In genomic region chr18:9017900-9018217, GRCh38 we compare ENCODE assay signal across 8 cellular contexts.
DNase-seq lines count a peak whose midpoint lies in the region; ATAC-seq and TF ChIP-seq lines count a peak whose summit lies in the region.
"Had no signal": no experiment of that assay in that cellular context is flagged by ENCODE, and none has a peak within 500 bp of the region (broad histone marks: within the 10 kb centered on the region; RNA-seq: fewer than 3 reads in every experiment).

No MANE protein-coding gene starts in this region.

- H3K9me3 ChIP-seq in spleen = peaks cover 0 to 7% (median 0%) of the 10 kb centered on the region in 8 donors

- TF ChIP-seq CTCF in HFF-Myc (IDR thresholded peaks at IDR 0.05; ENCODE audit: low read depth, low read length, missing control alignments) (no peak), fibroblast of mammary gland (conservative IDR thresholded peaks at IDR 0.05; ENCODE audit: control insufficient read depth, insufficient read depth, low read depth, low read length) (no peak), lower leg skin (IDR thresholded peaks at IDR 0.05) (no peak), spleen (IDR thresholded peaks at IDR 0.05 in 8 of 11, conservative IDR thresholded peaks at IDR 0.05 in 3 of 11) (no peak)

- TF ChIP-seq POLR2A in lower leg skin (IDR thresholded peaks at IDR 0.05) = no peak
- no peak for TF ChIP-seq POLR2A in spleen (IDR thresholded peaks at IDR 0.05)

- peak overlapping the region in 3 of 8 donors; percentile 21 to 31 (median 22) for H3K27ac ChIP-seq in spleen

- intact Hi-C loops in lower leg skin (cut with DNase I; ENCODE audit: low total_unique reads) (no loop called here), spleen (cut with DNase I; ENCODE audit: low total_unique reads) (no loop called here)

- H3K27me3 ChIP-seq in spleen (replicated peaks in 1 of 7) = peaks cover 0 to 10% (median 0%) of the 10 kb centered on the region in 7 donors

- DNase-seq in HFF-Myc (ENCODE audit: extremely low read depth, low read depth) (no peak), SW480 (ENCODE audit: low spot score) (peak; percentile 33), fibroblast of mammary gland (ENCODE audit: low read depth) (peak; percentile 91), stromal cell of bone marrow (ENCODE audit: low read depth) (peak; percentile 82), lower leg skin (ENCODE audit: low spot score in 2 of 2) (no peak), spleen (no peak)
- DNase-seq: activated effector memory CD4-positive, alpha-beta T cell treated with anti-CD3 and anti-CD28 coated beads, Interleukin-2, amount 50 U/mL, for 16 hours had no signal

- WGBS in lower leg skin, 2 donors = 14 to 34% methylated on average over 6 of the region's 6 CpGs
- WGBS in spleen, 5 donors = 52 to 75% (median 57%) methylated on average over 6 of the region's 6 CpGs

- no peaks in the 10 kb centered on the region for H3K36me3 ChIP-seq in spleen

- peak overlapping the region; percentile 26 for H3K4me3 ChIP-seq in HFF-Myc (replicated peaks; ENCODE audit: low read depth, low read length)
- H3K4me3 ChIP-seq in fibroblast of mammary gland (ENCODE audit: control insufficient read depth, low read depth, low read length) = no peak overlapping the region
- H3K4me3 ChIP-seq in lower leg skin (ENCODE audit: low read depth, poor library complexity, severe bottlenecking) = no peak overlapping the region
- peak overlapping the region in 1 of 8 donors; percentile 58 for H3K4me3 ChIP-seq in spleen

- ATAC-seq in HG03025 (IDR thresholded peaks at IDR 0.05; ENCODE audit: low FRiP score, unreplicated experiment) = no peak

- peaks cover 0 to 17% (median 7%) of the 10 kb centered on the region in 6 donors for H3K4me1 ChIP-seq in spleen

Comparison
In these comparisons a context has a peak if more than half of its experiments do, and no peak if none do; other contexts are left out.
1. DNase-seq: peak in SW480 (single experiment), fibroblast of mammary gland (single experiment) and stromal cell of bone marrow (single experiment); none in HFF-Myc (single experiment), lower leg skin (0 of 2) and spleen (single experiment).